Comparison of ENCODE assay signal across 29 cellular contexts in genomic region chr20:48298424-48298823, GRCh38.
DNase-seq lines count a peak whose midpoint lies in the region; ATAC-seq and TF ChIP-seq lines count a peak whose summit lies in the region.
"Had no signal": no experiment of that assay in that cellular context is flagged by ENCODE, and none has a peak within 500 bp of the region (broad histone marks: within the 10 kb centered on the region; RNA-seq: fewer than 3 reads in every experiment).

No MANE protein-coding gene starts in this region.

- H3K36me3 Mint-ChIP-seq in MCF 10A (ENCODE audit: insufficient read depth, unreplicated experiment) (no peaks in the 10 kb centered on the region), endodermal cell (ENCODE audit: low read depth) (no peaks in the 10 kb centered on the region), neural progenitor cell (no peaks in the 10 kb centered on the region)
- H3K36me3 Mint-ChIP-seq: activated naive CD4-positive, alpha-beta T cell treated with anti-CD3 and anti-CD28 coated beads, Interleukin-2, amount 50 U/mL, for 24 hours; CD4-positive, alpha-beta memory T cell; natural killer cell; stimulated activated effector memory CD8-positive, alpha-beta T cell treated with anti-CD3 and anti-CD28 coated beads, Interleukin-12 subunit alpha, Interleukin-12 subunit beta, amount 100 ng/mL, for 72 hours had no signal

- peaks cover 35% of the 10 kb centered on the region for H3K4me1 Mint-ChIP-seq in MCF 10A (ENCODE audit: insufficient read depth, unreplicated experiment)
- peaks cover 36% of the 10 kb centered on the region for H3K4me1 Mint-ChIP-seq in endodermal cell
- H3K4me1 Mint-ChIP-seq in neural progenitor cell, result peaks cover 52% of the 10 kb centered on the region
- H3K4me1 Mint-ChIP-seq: activated naive CD4-positive, alpha-beta T cell treated with anti-CD3 and anti-CD28 coated beads, Interleukin-2, amount 50 U/mL, for 24 hours; natural killer cell; stimulated activated effector memory CD8-positive, alpha-beta T cell treated with anti-CD3 and anti-CD28 coated beads, Interleukin-12 subunit alpha, Interleukin-12 subunit beta, amount 100 ng/mL, for 72 hours had no signal

- POLR2A ChIA-PET in MCF 10A (lab: Yijun Ruan, JAX), result interaction anchor here (0.6 to 1.7 kb wide), 5 partner anchors 15 to 511 kb away, joined by 3 to 4 read pairs (median 3); no protein-coding TSS in a partner anchor

- H3K79me2 ChIP-seq in neural progenitor cell (ENCODE audit: low read depth), result no peaks in the 10 kb centered on the region

- H3K27me3 Mint-ChIP-seq in MCF 10A (ENCODE audit: insufficient read depth, unreplicated experiment), result peaks cover 27% of the 10 kb centered on the region
- peaks cover 6% of the 10 kb centered on the region for H3K27me3 Mint-ChIP-seq in endodermal cell (ENCODE audit: insufficient read depth)
- peaks cover 37% of the 10 kb centered on the region for H3K27me3 Mint-ChIP-seq in neural progenitor cell (ENCODE audit: insufficient read depth, low read depth)
- H3K27me3 Mint-ChIP-seq: activated naive CD4-positive, alpha-beta T cell treated with anti-CD3 and anti-CD28 coated beads, Interleukin-2, amount 50 U/mL, for 24 hours had no signal

- no peak for TF ChIP-seq POLR2A in breast epithelium (IDR thresholded peaks at IDR 0.05)

- no peaks in the 10 kb centered on the region for H3K4me1 ChIP-seq in breast epithelium
- peaks cover 11% of the 10 kb centered on the region for H3K4me1 ChIP-seq in endodermal cell (ENCODE audit: control insufficient read depth, insufficient read depth, low read length)
- peaks cover 17% of the 10 kb centered on the region for H3K4me1 ChIP-seq in neural progenitor cell
- no peaks in the 10 kb centered on the region for H3K4me1 ChIP-seq in psoas muscle

- H3K36me3 ChIP-seq in breast epithelium (no peaks in the 10 kb centered on the region), endodermal cell (ENCODE audit: control insufficient read depth, insufficient read depth, low read length) (no peaks in the 10 kb centered on the region), neural progenitor cell (no peaks in the 10 kb centered on the region), psoas muscle (ENCODE audit: insufficient read depth in 1 of 2, low read depth in 1 of 2) (no peaks in the 10 kb centered on the region)
- H3K36me3 ChIP-seq: cardiac muscle cell, left lung, ovary had no signal

- no peaks in the 10 kb centered on the region for H4K20me1 ChIP-seq in neural progenitor cell (ENCODE audit: low read depth)

- TF ChIP-seq CTCF in MCF 10A (IDR thresholded peaks at IDR 0.05; ENCODE audit: unreplicated experiment), result no peak
- no peak for TF ChIP-seq CTCF in breast epithelium (IDR thresholded peaks at IDR 0.05)
- no peak for TF ChIP-seq CTCF in endodermal cell (conservative IDR thresholded peaks at IDR 0.05)
- no peak for TF ChIP-seq CTCF in neural progenitor cell (IDR thresholded peaks at IDR 0.05)
- no peak for TF ChIP-seq CTCF in psoas muscle (IDR thresholded peaks at IDR 0.05)

- DNase-seq in MCF 10A (ENCODE audit: unreplicated experiment), result no peak
- no peak for DNase-seq in breast epithelium (ENCODE audit: low spot score in 2 of 2)
- DNase-seq in endodermal cell, result no peak
- no peak for DNase-seq in neural progenitor cell (ENCODE audit: low spot score)
- no peak for DNase-seq in stimulated activated CD8-positive, alpha-beta memory T cell treated with anti-CD3 and anti-CD28 coated beads, Interleukin-4, amount 100 ng/mL, for 48 hours
- no peak for DNase-seq in psoas muscle
- DNase-seq: 8988T; activated CD4-positive, alpha-beta T cell treated with anti-CD3 and anti-CD28 coated beads, Interleukin-2, amount 50 U/mL, for 48 hours; activated CD8-positive, alpha-beta memory T cell treated with anti-CD3 and anti-CD28 coated beads, Interleukin-2, amount 50 U/mL, for 4 hours; AML-193; CD4-positive, alpha-beta memory T cell; Karpas-422; left lung; natural killer cell; NCI-H1436 treated with DMSO at 0.1 percent for 48 hours; ovary; right cardiac atrium; SHP77 treated with DMSO at 0.1 percent for 48 hours; stimulated activated CD4-positive, alpha-beta T cell treated with anti-CD3 and anti-CD28 coated beads, Interleukin-12 subunit alpha, Interleukin-12 subunit beta, amount 100 ng/mL, for 4 hours; stimulated activated CD4-positive, alpha-beta T cell treated with anti-CD3 and anti-CD28 coated beads, Interleukin-4, amount 100 ng/mL, for 1 hour had no signal

- H3K9me3 ChIP-seq in breast epithelium, result no peaks in the 10 kb centered on the region
- H3K9me3 ChIP-seq in endodermal cell (ENCODE audit: control insufficient read depth, low read length), result peaks cover 11% of the 10 kb centered on the region
- H3K9me3 ChIP-seq in neural progenitor cell (ENCODE audit: low read depth), result no peaks in the 10 kb centered on the region
- H3K9me3 ChIP-seq in psoas muscle, result no peaks in the 10 kb centered on the region
- H3K9me3 ChIP-seq: left lung, ovary had no signal

- no peak overlapping the region for H3K4me3 Mint-ChIP-seq in MCF 10A (ENCODE audit: unreplicated experiment)
- H3K4me3 Mint-ChIP-seq in endodermal cell, result no peak overlapping the region
- peak overlapping the region; percentile 44 for H3K4me3 Mint-ChIP-seq in neural progenitor cell
- H3K4me3 Mint-ChIP-seq: activated naive CD4-positive, alpha-beta T cell treated with anti-CD3 and anti-CD28 coated beads, Interleukin-2, amount 50 U/mL, for 24 hours; CD4-positive, alpha-beta memory T cell; dendritic cell treated with granulocyte-macrophage colony-stimulating factor and Interleukin-4, amounts not matched to agents 40 ng/mL and 50 ng/mL, for 4 days; natural killer cell; stimulated activated effector memory CD8-positive, alpha-beta T cell treated with anti-CD3 and anti-CD28 coated beads, Interleukin-12 subunit alpha, Interleukin-12 subunit beta, amount 100 ng/mL, for 72 hours had no signal

- CTCF ChIA-PET in MCF 10A (lab: Yijun Ruan, JAX), result interaction anchor here (0.6 to 7.3 kb wide), 8 partner anchors 10 to 634 kb away, joined by 3 to 91 read pairs (median 6); partner anchors contain the start of gene SULF2

- H3K27ac Mint-ChIP-seq in MCF 10A (ENCODE audit: low read depth, unreplicated experiment), result peak overlapping the region; percentile 88
- H3K27ac Mint-ChIP-seq in endodermal cell, result no peak overlapping the region
- H3K27ac Mint-ChIP-seq in neural progenitor cell, result no peak overlapping the region
- H3K27ac Mint-ChIP-seq: activated naive CD4-positive, alpha-beta T cell treated with anti-CD3 and anti-CD28 coated beads, Interleukin-2, amount 50 U/mL, for 24 hours; CD4-positive, alpha-beta memory T cell; dendritic cell treated with granulocyte-macrophage colony-stimulating factor and Interleukin-4, amounts not matched to agents 40 ng/mL and 50 ng/mL, for 4 days; natural killer cell; stimulated activated effector memory CD8-positive, alpha-beta T cell treated with anti-CD3 and anti-CD28 coated beads, Interleukin-12 subunit alpha, Interleukin-12 subunit beta, amount 100 ng/mL, for 72 hours had no signal

- H3K4me3 ChIP-seq in breast epithelium, result no peak overlapping the region
- peak overlapping the region; percentile 8 for H3K4me3 ChIP-seq in endodermal cell (ENCODE audit: low read length)
- H3K4me3 ChIP-seq in neural progenitor cell, result no peak overlapping the region
- H3K4me3 ChIP-seq in psoas muscle, result no peak overlapping the region
- H3K4me3 ChIP-seq: cardiac muscle cell, GM12878, GM23248, left lung, ovary had no signal

- peak overlapping the region in 1 of 2 donors; percentile 57 for H3K27ac ChIP-seq in breast epithelium
- H3K27ac ChIP-seq in endodermal cell (ENCODE audit: low read depth, low read length), result no peak overlapping the region
- H3K27ac ChIP-seq in neural progenitor cell, result no peak overlapping the region
- H3K27ac ChIP-seq in psoas muscle, result no peak overlapping the region
- H3K27ac ChIP-seq: cardiac muscle cell, GM23248, left lung, ovary had no signal

- no peak for ATAC-seq in HG03025 (IDR thresholded peaks at IDR 0.05; ENCODE audit: low FRiP score, unreplicated experiment)
- no peak for ATAC-seq in psoas muscle
- ATAC-seq in HG03354 (IDR thresholded peaks at IDR 0.05; ENCODE audit: poor library complexity, severe bottlenecking, unreplicated experiment), result no peak
- ATAC-seq: GM12878; HepG2; natural killer cell; stimulated activated effector memory CD8-positive, alpha-beta T cell treated with anti-CD3 and anti-CD28 coated beads, Interleukin-12 subunit alpha, Interleukin-12 subunit beta, amount 100 ng/mL, for 72 hours had no signal

- no peak overlapping the region for H2AFZ ChIP-seq in neural progenitor cell (replicated peaks)
- H2AFZ ChIP-seq: GM23248 had no signal

- no peak overlapping the region for H3K4me2 ChIP-seq in neural progenitor cell

- intact Hi-C loops in MCF 10A (cut with micrococcal nuclease) (loop anchor here (5.0 kb wide), 1 partner anchor 636 kb away; no protein-coding TSS in a partner anchor), breast epithelium (cut with DNase I; ENCODE audit: low total_unique reads) (no loop called here), psoas muscle (cut with DNase I) (no loop called here)

- H3K27me3 ChIP-seq in breast epithelium (no peaks in the 10 kb centered on the region), endodermal cell (ENCODE audit: control insufficient read depth, insufficient read depth, low read length, poor library complexity, severe bottlenecking) (no peaks in the 10 kb centered on the region), neural progenitor cell (no peaks in the 10 kb centered on the region), psoas muscle (ENCODE audit: insufficient read depth in 3 of 3, low read length in 2 of 3) (peaks cover 0 to 7% (median 0%) of the 10 kb centered on the region in 3 donors)
- H3K27me3 ChIP-seq: cardiac muscle cell, left lung, ovary had no signal

- H3K9ac ChIP-seq in endodermal cell (ENCODE audit: extremely low read depth, low read length, poor library complexity, severe bottlenecking) (no peak overlapping the region), neural progenitor cell (no peak overlapping the region)
- H3K9ac ChIP-seq: GM23248 had no signal

- peaks cover 11% of the 10 kb centered on the region for H3F3A ChIP-seq in neural progenitor cell (ENCODE audit: low read depth)

- no TSS peak for BruUV-seq in MCF 10A (replicated peaks; lab: Mats Ljungman, UMichigan)

- H3K9me3 Mint-ChIP-seq in MCF 10A (ENCODE audit: unreplicated experiment) (no peaks in the 10 kb centered on the region), endodermal cell (peaks cover 12% of the 10 kb centered on the region), neural progenitor cell (peaks cover 14% of the 10 kb centered on the region)
- H3K9me3 Mint-ChIP-seq: activated naive CD4-positive, alpha-beta T cell treated with anti-CD3 and anti-CD28 coated beads, Interleukin-2, amount 50 U/mL, for 24 hours; dendritic cell treated with granulocyte-macrophage colony-stimulating factor and Interleukin-4, amounts not matched to agents 40 ng/mL and 50 ng/mL, for 4 days; natural killer cell; stimulated activated effector memory CD8-positive, alpha-beta T cell treated with anti-CD3 and anti-CD28 coated beads, Interleukin-12 subunit alpha, Interleukin-12 subunit beta, amount 100 ng/mL, for 72 hours had no signal
